11 cellular contexts compared by ENCODE assay signal in genomic region chr17:21327921-21328320, GRCh38. TPM values are rescaled to one million over a fixed set of nuclear protein-coding genes. Genes with fewer than 3 reads are reported as not detected.
DNase-seq lines count a peak whose midpoint lies in the region; ATAC-seq, FAIRE-seq and TF ChIP-seq lines count a peak whose summit lies in the region.
"Not testable (repeated sequence)": the region's sequence is repeated elsewhere in the genome, so short reads cannot be mapped to it uniquely, and the experiment has no call there.
"Had no signal": no experiment of that assay in that cellular context is flagged by ENCODE, and none has a peak within 500 bp of the region (broad histone marks: within the 10 kb centered on the region; RNA-seq: fewer than 3 reads in every experiment).

No MANE protein-coding gene starts in this region.

- H4K20me1 ChIP-seq in GM12878 (ENCODE audit: control insufficient read depth, insufficient read depth), result not testable (repeated sequence)

- FAIRE-seq in A549 (lab: Jason Lieb, UNC), result peak; percentile 7
- not testable (repeated sequence) for FAIRE-seq in GM12878 (lab: Jason Lieb, UNC)

- not testable (repeated sequence) for DNase-seq in A549 (ENCODE audit: low read depth in 1 of 2, low spot score in 1 of 2); GM12878 (ENCODE audit: low read depth, low spot score)

- SMC1A ChIA-PET in GM12878 (lab: Charles Lee; ENCODE audit: uncharacterized antibody, unreplicated experiment), result not testable (repeated sequence)

- CTCF ChIA-PET in A549 (lab: Yijun Ruan, JAX); GM12878 (lab: Yijun Ruan, JAX): not testable (repeated sequence)

- intact Hi-C loops in GM12878 (cut with micrococcal nuclease; ENCODE audit: unreplicated experiment), result not testable (repeated sequence)

- TF ChIP-seq RAD21 in A549 (conservative IDR thresholded peaks at IDR 0.05 in 1 of 2, IDR thresholded peaks at IDR 0.05 in 1 of 2); GM12878 (IDR thresholded peaks at IDR 0.05; ENCODE audit: insufficient read depth, low read depth, low read length): not testable (repeated sequence)

- H2AFZ ChIP-seq in GM12878 (ENCODE audit: control insufficient read depth, low read depth, low read length), result not testable (repeated sequence)

- H3K27ac ChIP-seq in A549; GM12878 (ENCODE audit: control insufficient read depth, insufficient read depth): not testable (repeated sequence)

- not testable (repeated sequence) for H3K4me2 ChIP-seq in A549; GM12878 (ENCODE audit: control insufficient read depth, insufficient read depth)

- H3K79me2 ChIP-seq in GM12878 (ENCODE audit: control insufficient read depth, insufficient read depth, low read length), result not testable (repeated sequence)

- POLR2A ChIA-PET in A549 (lab: Yijun Ruan, JAX); GM12878 (lab: Charles Lee): not testable (repeated sequence)

- not testable (repeated sequence) for H3K4me1 ChIP-seq in A549; GM12878 (ENCODE audit: control insufficient read depth, insufficient read depth, low read length)

- H3K4me3 ChIP-seq in A549, GM12878: not testable (repeated sequence)

- TF ChIP-seq POLR2A in A549 (IDR thresholded peaks at IDR 0.05; ENCODE audit: low read length); GM12878 (IDR thresholded peaks at IDR 0.05; ENCODE audit: low read depth, low read length): not testable (repeated sequence)

- not testable (repeated sequence) for H3K36me3 ChIP-seq in GM12878 (ENCODE audit: control insufficient read depth in 2 of 2, insufficient read depth in 2 of 2, low read length in 1 of 2)

- ATAC-seq in A549, result not testable (repeated sequence)
- peak; percentile 73 for ATAC-seq in GM18517 (IDR thresholded peaks at IDR 0.05; ENCODE audit: unreplicated experiment)
- peak; percentile 71 for ATAC-seq in GM18909 (IDR thresholded peaks at IDR 0.05; ENCODE audit: poor library complexity, unreplicated experiment)
- ATAC-seq in GM21390 (IDR thresholded peaks at IDR 0.05; ENCODE audit: unreplicated experiment), result peak; percentile 39
- ATAC-seq in HG02678 (IDR thresholded peaks at IDR 0.05; ENCODE audit: unreplicated experiment), result peak; percentile 45
- ATAC-seq in HG03108 (IDR thresholded peaks at IDR 0.05; ENCODE audit: unreplicated experiment), result peak; percentile 57
- ATAC-seq in HG03378 (IDR thresholded peaks at IDR 0.05; ENCODE audit: unreplicated experiment), result peak; percentile 60
- ATAC-seq in GM12878, result peak; percentile 81

- H3K27me3 ChIP-seq in GM12878 (replicated peaks in 1 of 2; ENCODE audit: control insufficient read depth in 2 of 2, insufficient read depth in 2 of 2, low read length in 1 of 2), result not testable (repeated sequence)

- RAD21 ChIA-PET in GM12878 (lab: Charles Lee; ENCODE audit: unreplicated experiment), result not testable (repeated sequence)

- not testable (repeated sequence) for TF ChIP-seq EP300 in A549 (IDR thresholded peaks at IDR 0.05); GM12878 (IDR thresholded peaks at IDR 0.05; ENCODE audit: borderline replicate concordance in 1 of 2, control insufficient read depth in 1 of 2, low read depth in 2 of 2, low read length in 2 of 2)

- TF ChIP-seq CTCF in A549 (IDR thresholded peaks at IDR 0.05); GM12878 (IDR thresholded peaks at IDR 0.05 in 2 of 3, conservative IDR thresholded peaks at IDR 0.05 in 1 of 3; ENCODE audit: control insufficient read depth in 2 of 3, extremely low read depth in 1 of 3, insufficient read depth in 1 of 3, low read depth in 3 of 3, low read length in 3 of 3): not testable (repeated sequence)

- BruUV-seq in GM12878 (replicated peaks; lab: Mats Ljungman, UMichigan), result not testable (repeated sequence)

- H3K9ac ChIP-seq in GM12878 (ENCODE audit: control insufficient read depth, insufficient read depth, low read length), result not testable (repeated sequence)

- not testable (repeated sequence) for H3K9me3 ChIP-seq in A549; GM12878 (replicated peaks; ENCODE audit: control insufficient read depth, insufficient read depth, low read length)

- in situ Hi-C loops in GM12878 (cut with MboI), result loop anchor here (10.0 kb wide), 1 partner anchor 53 kb away; no protein-coding TSS in a partner anchor

- WGBS in A549 (ENCODE audit: missing lambda C conversion rate), result 30% methylated on average over 1 of the region's 1 CpG
- WGBS in GM12878 (ENCODE audit: insufficient coverage, insufficient replicate concordance, low lambda C conversion rate, missing lambda C conversion rate), result 0% methylated on average over 1 of the region's 1 CpG

TF ChIP-seq in GM12878, 131 proteins besides CTCF, POLR2A, EP300 and RAD21:
- peak; percentile 72 for TF ChIP-seq JUNB (IDR thresholded peaks at IDR 0.05)

RNA-seq across cellular contexts. Expression of gene MAP2K3, which starts 43.4 kb away (rescaled TPM):
- polyA plus RNA-seq in A549 (2011; rRNA removed) (13.9 and 25.0 TPM in 2 replicates), A549 (2017; fragmentation: RNase III; extraction: RNeasy Plus Mini Kit Qiagen cat#74134 plus additional on column Dnase treatment) (36.9 to 42.8 TPM (median 37.1 TPM) in 3 replicates), GM12878 (2011; rRNA removed) (13.3 and 16.6 TPM in 2 replicates), GM12878 (2014; fragmentation: Illumina TruSeq; extraction: Trizol) (6.3 and 20.6 TPM in 2 replicates), GM12878 (2014; fragmentation: Nextera tagmentation; extraction: Ambion mirVana) (1 to 10 TPM in 1 of 2 experiments, under 1 TPM in 1; 0.71 to 3.8 TPM), GM12878 (2014; rRNA removed) (30.4 and 33.1 TPM in 2 replicates), GM12878 (2016; fragmentation: Nextera tagmentation; extraction: Ambion mirVana) (10 to 100 TPM; 37.1 to 38.6 TPM)
- 53.0 and 68.6 TPM in 2 replicates for polyA plus RNA-seq in A549 (2012; cell fraction: cytosol; rRNA removed)
- 114 and 126 TPM in 2 replicates for polyA plus RNA-seq in A549 (2012; cell fraction: nucleus; rRNA removed)
- 28.0 and 35.0 TPM in 2 replicates for polyA minus RNA-seq in A549 (2011; rRNA and poly(A)+ RNA removed)
- total RNA-seq in GM12878 (2013; cell fraction: nucleolus; rRNA removed), result 13.7 and 15.8 TPM in 2 replicates
- total RNA-seq in GM12878 (2014; rRNA removed) (14.4 and 15.0 TPM in 2 replicates), GM12878 (2014; rRNA removed; fragmentation: Illumina TruSeq; extraction: Trizol) (8.6 and 10.0 TPM in 2 replicates), GM12878 (2021) (38.6 and 39.4 TPM in 2 replicates)
- polyA plus RNA-seq in GM12878 (2011; ENCODE audit: low read depth), result 8.9 TPM
- 32.9 and 36.4 TPM in 2 replicates for polyA plus RNA-seq in GM12878 (2011; cell fraction: cytosol; rRNA removed)
- polyA plus RNA-seq in GM12878 (2011; cell fraction: nucleus; rRNA removed), result 28.3 and 35.6 TPM in 2 replicates
- polyA plus RNA-seq in GM12878 (2012), result 19.0 and 25.3 TPM in 2 replicates
- polyA minus RNA-seq in GM12878 (2011; rRNA and poly(A)+ RNA removed), result 12.9 and 18.6 TPM in 2 replicates
- 10.0 and 15.5 TPM in 2 replicates for polyA minus RNA-seq in GM12878 (2011; cell fraction: cytosol; rRNA and poly(A)+ RNA removed)
- 7.3 and 13.4 TPM in 2 replicates for polyA minus RNA-seq in GM12878 (2011; cell fraction: nucleus; rRNA and poly(A)+ RNA removed)

RNA-seq across cellular contexts. Expression of gene KCNJ12, which starts 48.2 kb away (rescaled TPM):
- polyA plus RNA-seq in A549 (2011; rRNA removed) (0.34 and 0.38 TPM in 2 replicates), A549 (2017; fragmentation: RNase III; extraction: RNeasy Plus Mini Kit Qiagen cat#74134 plus additional on column Dnase treatment) (0.44 to 0.54 TPM (median 0.46 TPM) in 3 replicates), GM12878 (2011; rRNA removed) (0.05 TPM in 1 of 2 replicates, not detected in the other), GM12878 (2014; fragmentation: Illumina TruSeq; extraction: Trizol) (0.03 and 0.04 TPM in 2 replicates), GM12878 (2014; fragmentation: Nextera tagmentation; extraction: Ambion mirVana) (not detected), GM12878 (2014; rRNA removed) (0.13 and 0.15 TPM in 2 replicates), GM12878 (2016; fragmentation: Nextera tagmentation; extraction: Ambion mirVana) (under 1 TPM in 1 of 2 experiments, not detected in 1; 0.07 TPM)
- 0.82 and 1.0 TPM in 2 replicates for polyA plus RNA-seq in A549 (2012; cell fraction: cytosol; rRNA removed)
- 1.5 and 1.7 TPM in 2 replicates for polyA plus RNA-seq in A549 (2012; cell fraction: nucleus; rRNA removed)
- polyA minus RNA-seq in A549 (2011; rRNA and poly(A)+ RNA removed), result 0.37 and 0.44 TPM in 2 replicates
- total RNA-seq in GM12878 (2013; cell fraction: nucleolus; rRNA removed), result not detected in 2 replicates
- total RNA-seq in GM12878 (2014; rRNA removed) (0.11 and 0.17 TPM in 2 replicates), GM12878 (2014; rRNA removed; fragmentation: Illumina TruSeq; extraction: Trizol) (0.05 and 0.09 TPM in 2 replicates), GM12878 (2021) (0.21 and 0.32 TPM in 2 replicates)
- not detected for polyA plus RNA-seq in GM12878 (2011; ENCODE audit: low read depth)
- 0.06 and 0.08 TPM in 2 replicates for polyA plus RNA-seq in GM12878 (2011; cell fraction: cytosol; rRNA removed)
- 0.12 and 0.15 TPM in 2 replicates for polyA plus RNA-seq in GM12878 (2011; cell fraction: nucleus; rRNA removed)
- polyA plus RNA-seq in GM12878 (2012), result 0.06 TPM in 1 of 2 replicates, not detected in the other
- 0.31 TPM in 1 of 2 replicates, not detected in the other for polyA minus RNA-seq in GM12878 (2011; rRNA and poly(A)+ RNA removed)
- polyA minus RNA-seq in GM12878 (2011; cell fraction: cytosol; rRNA and poly(A)+ RNA removed), result 0.21 and 0.27 TPM in 2 replicates
- polyA minus RNA-seq in GM12878 (2011; cell fraction: nucleus; rRNA and poly(A)+ RNA removed), result 0.19 TPM in 1 of 2 replicates, not detected in the other
- total RNA-seq: CD8-positive, alpha-beta memory T cell; HepG2 had no signal
- polyA plus RNA-seq: CD14-positive monocyte; CD8-positive, alpha-beta memory T cell; HepG2 had no signal
